In the genomic region with DNA sequence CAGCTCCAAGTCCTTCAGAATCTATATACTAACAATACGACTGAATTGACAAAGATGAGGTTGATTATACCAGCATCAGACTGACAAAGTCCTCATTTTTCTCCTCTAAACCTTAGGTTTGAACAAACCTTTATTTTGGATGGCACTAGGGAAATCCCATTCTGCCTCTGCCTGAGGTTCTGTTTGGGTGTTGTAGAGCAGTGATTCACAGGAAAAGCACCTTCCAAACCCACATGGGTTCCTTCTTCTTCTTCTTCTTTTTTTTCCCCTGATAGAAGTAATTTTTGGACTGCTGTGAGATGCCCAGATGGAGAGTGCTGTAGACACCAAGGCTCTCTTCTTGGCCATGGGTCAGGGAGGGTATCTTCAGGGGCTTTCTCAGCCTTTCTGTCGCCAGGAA, we compare ENCODE assay signal across 25 cellular contexts.
"Had no signal": no experiment of that assay in that cellular context is flagged by ENCODE, and none has a peak within 500 bp of the region (broad histone marks: within the 10 kb centered on the region; RNA-seq: fewer than 3 reads in every experiment).

No MANE protein-coding gene starts in this region.

- H3K9me3 ChIP-seq: body of pancreas, right lobe of liver, suprapubic skin, tibial nerve had no signal

- DNase-seq: activated CD4-positive, alpha-beta memory T cell treated with anti-CD3 and anti-CD28 coated beads for 36 hours; activated CD4-positive, alpha-beta T cell treated with anti-CD3 and anti-CD28 coated beads for 4 hours; activated CD4-positive, CD25-positive, alpha-beta regulatory T cell; activated effector memory CD4-positive, alpha-beta T cell treated with Interleukin-2 at 50 U/mL for 16 hours; activated naive CD4-positive, alpha-beta T cell treated with anti-CD3 and anti-CD28 coated beads for 36 hours; activated naive CD8-positive, alpha-beta T cell treated with anti-CD3 and anti-CD28 coated beads, Interleukin-2, amount 10 ng/mL, durations not matched to agents 7 days and 5 days; activated T-cell treated with anti-CD3 and anti-CD28 coated beads, Interleukin-2, amount 50 U/mL, for 72 hours; amygdala; body of pancreas; foreskin melanocyte; hippocampal formation; left ventricle myocardium superior; naive thymus-derived CD4-positive, alpha-beta T cell; occipital lobe; posterior cingulate gyrus; right lobe of liver; small intestine; stimulated activated CD4-positive, alpha-beta T cell treated with anti-CD3 and anti-CD28 coated beads, Interleukin-2, amount 100 ng/mL, for 24 hours; stimulated activated naive CD8-positive, alpha-beta T cell treated with anti-CD3 and anti-CD28 coated beads, Interleukin-15, amount 100 ng/mL, for 72 hours had no signal

- H3K27me3 ChIP-seq: body of pancreas, right lobe of liver, suprapubic skin, tibial nerve had no signal

- H3K27ac ChIP-seq: body of pancreas, epithelial cell of prostate, right lobe of liver, suprapubic skin, tibial nerve had no signal

- H3K36me3 Mint-ChIP-seq: activated CD4-positive, alpha-beta memory T cell treated with anti-CD3 and anti-CD28 coated beads for 36 hours; activated naive CD8-positive, alpha-beta T cell treated with anti-CD3 and anti-CD28 coated beads, Interleukin-2, amount 10 ng/mL, durations not matched to agents 7 days and 5 days; naive thymus-derived CD4-positive, alpha-beta T cell; stimulated activated effector memory CD8-positive, alpha-beta T cell treated with anti-CD3 and anti-CD28 coated beads, Interleukin-12 subunit alpha, Interleukin-12 subunit beta, amount 100 ng/mL, for 72 hours had no signal

- H3K36me3 ChIP-seq: right lobe of liver, suprapubic skin, tibial nerve had no signal

- H3K27ac Mint-ChIP-seq: activated CD4-positive, alpha-beta memory T cell treated with anti-CD3 and anti-CD28 coated beads for 36 hours; activated naive CD4-positive, alpha-beta T cell treated with anti-CD3 and anti-CD28 coated beads for 36 hours; activated naive CD8-positive, alpha-beta T cell treated with anti-CD3 and anti-CD28 coated beads, Interleukin-2, amount 10 ng/mL, durations not matched to agents 7 days and 5 days; activated T-cell treated with anti-CD3 and anti-CD28 coated beads, Interleukin-2, amount 50 U/mL, for 72 hours; naive thymus-derived CD4-positive, alpha-beta T cell; stimulated activated effector memory CD8-positive, alpha-beta T cell treated with anti-CD3 and anti-CD28 coated beads, Interleukin-12 subunit alpha, Interleukin-12 subunit beta, amount 100 ng/mL, for 72 hours; stimulated activated naive CD8-positive, alpha-beta T cell treated with anti-CD3 and anti-CD28 coated beads, Interleukin-15, amount 100 ng/mL, for 72 hours; T-helper 1 cell treated with Interleukin-12 subunit alpha and Interleukin-12 subunit beta and Interleukin-4 antibody, amounts not matched to agents 30 μg/mL and 1 μg/mL, for 36 hours had no signal

- H3K4me1 Mint-ChIP-seq: activated naive CD8-positive, alpha-beta T cell treated with anti-CD3 and anti-CD28 coated beads, Interleukin-2, amount 10 ng/mL, durations not matched to agents 7 days and 5 days; naive thymus-derived CD4-positive, alpha-beta T cell; neural crest cell; stimulated activated effector memory CD8-positive, alpha-beta T cell treated with anti-CD3 and anti-CD28 coated beads, Interleukin-12 subunit alpha, Interleukin-12 subunit beta, amount 100 ng/mL, for 72 hours; stimulated activated naive CD8-positive, alpha-beta T cell treated with anti-CD3 and anti-CD28 coated beads, Interleukin-15, amount 100 ng/mL, for 72 hours had no signal

- H3K27me3 Mint-ChIP-seq: activated CD4-positive, alpha-beta memory T cell treated with anti-CD3 and anti-CD28 coated beads for 36 hours; activated naive CD8-positive, alpha-beta T cell treated with anti-CD3 and anti-CD28 coated beads, Interleukin-2, amount 10 ng/mL, durations not matched to agents 7 days and 5 days; stimulated activated naive CD8-positive, alpha-beta T cell treated with anti-CD3 and anti-CD28 coated beads, Interleukin-15, amount 100 ng/mL, for 72 hours had no signal

- H3K4me3 Mint-ChIP-seq: activated CD4-positive, alpha-beta memory T cell treated with anti-CD3 and anti-CD28 coated beads for 36 hours; activated naive CD4-positive, alpha-beta T cell treated with anti-CD3 and anti-CD28 coated beads for 36 hours; activated naive CD8-positive, alpha-beta T cell treated with anti-CD3 and anti-CD28 coated beads, Interleukin-2, amount 10 ng/mL, durations not matched to agents 7 days and 5 days; activated T-cell treated with anti-CD3 and anti-CD28 coated beads, Interleukin-2, amount 50 U/mL, for 72 hours; naive thymus-derived CD4-positive, alpha-beta T cell; neural crest cell; stimulated activated effector memory CD8-positive, alpha-beta T cell treated with anti-CD3 and anti-CD28 coated beads, Interleukin-12 subunit alpha, Interleukin-12 subunit beta, amount 100 ng/mL, for 72 hours; stimulated activated naive CD8-positive, alpha-beta T cell treated with anti-CD3 and anti-CD28 coated beads, Interleukin-15, amount 100 ng/mL, for 72 hours; T-helper 1 cell treated with Interleukin-12 subunit alpha and Interleukin-12 subunit beta and Interleukin-4 antibody, amounts not matched to agents 30 μg/mL and 1 μg/mL, for 36 hours had no signal

- H3K4me1 ChIP-seq: body of pancreas, right lobe of liver, suprapubic skin, tibial nerve had no signal

- H3K9me3 Mint-ChIP-seq: activated CD4-positive, alpha-beta memory T cell treated with anti-CD3 and anti-CD28 coated beads for 36 hours; neural crest cell had no signal

- H3K4me3 ChIP-seq: body of pancreas, right lobe of liver, suprapubic skin, tibial nerve had no signal
